ENCODE assay signal across 8 cellular contexts in genomic region chr5:115069087-115069968, GRCh38.
DNase-seq lines count a peak whose midpoint lies in the region; ATAC-seq, FAIRE-seq and TF ChIP-seq lines count a peak whose summit lies in the region.

No MANE protein-coding gene starts in this region.

- no peak overlapping the region for H3K4me3 Mint-ChIP-seq in activated CD4-positive, alpha-beta T cell treated with anti-CD3 and anti-CD28 coated beads, Interleukin-2, amount 10 ng/mL, durations not matched to agents 7 days and 5 days
- H3K4me3 Mint-ChIP-seq in CD14-positive monocyte = no peak overlapping the region

- CTCF ChIA-PET in activated CD4-positive, alpha-beta T cell treated with anti-CD3 and anti-CD28 coated beads, Interleukin-2, amount 10 ng/mL, durations not matched to agents 7 days and 5 days (lab: Charles Lee) = interaction anchor here (0.6 to 1.7 kb wide), 3 partner anchors 194 to 1316 kb away, joined by 3 read pairs; no protein-coding TSS in a partner anchor

- intact Hi-C loops in CD14-positive monocyte (cut with micrococcal nuclease) = no loop called here

- peaks cover 14% of the 10 kb centered on the region for H3K27me3 Mint-ChIP-seq in activated CD4-positive, alpha-beta T cell treated with anti-CD3 and anti-CD28 coated beads, Interleukin-2, amount 10 ng/mL, durations not matched to agents 7 days and 5 days
- H3K27me3 Mint-ChIP-seq in CD14-positive monocyte (ENCODE audit: low read depth in 3 of 3) = peaks cover 9 to 16% (median 14%) of the 10 kb centered on the region in 3 donors

- POLR2A ChIA-PET in activated CD4-positive, alpha-beta T cell treated with anti-CD3 and anti-CD28 coated beads, Interleukin-2, amount 10 ng/mL, durations not matched to agents 7 days and 5 days (lab: Charles Lee) = no interaction called here

- TF ChIP-seq CTCF in CD14-positive monocyte (IDR thresholded peaks at IDR 0.05) = no peak

- no peaks in the 10 kb centered on the region for H3K9me3 Mint-ChIP-seq in activated CD4-positive, alpha-beta T cell treated with anti-CD3 and anti-CD28 coated beads, Interleukin-2, amount 10 ng/mL, durations not matched to agents 7 days and 5 days
- peaks cover 0 to 7% (median 4%) of the 10 kb centered on the region in 7 donors for H3K9me3 Mint-ChIP-seq in CD14-positive monocyte

- in situ Hi-C loops in SK-MEL-5 (cut with HindIII; ENCODE audit: low pct_unique_long_range_greater_than_20kb, low sequenced_read_pairs) = loop anchor here (25.0 kb wide), 1 partner anchor 582 kb away; no protein-coding TSS in a partner anchor

- H3K27ac Mint-ChIP-seq in activated CD4-positive, alpha-beta T cell treated with anti-CD3 and anti-CD28 coated beads, Interleukin-2, amount 10 ng/mL, durations not matched to agents 7 days and 5 days = no peak overlapping the region
- H3K27ac Mint-ChIP-seq in CD14-positive monocyte = peak overlapping the region in 1 of 7 donors; percentile 4

- no peak for FAIRE-seq in HTR-8/SVneo (lab: Jason Lieb, UNC)

- peak; percentile 22 for DNase-seq in activated CD4-positive, alpha-beta T cell treated with anti-CD3 and anti-CD28 coated beads for 48 hours
- DNase-seq in activated CD4-positive, alpha-beta T cell treated with anti-CD3 and anti-CD28 coated beads, Interleukin-2, amount 10 ng/mL, durations not matched to agents 7 days and 5 days = no peak
- DNase-seq in HTR-8/SVneo (ENCODE audit: insufficient read length, low spot score) (peak; percentile 21), SK-MEL-5 (ENCODE audit: low read depth, low spot score) (peak; percentile 83), fibroblast of gingiva (ENCODE audit: low read depth) (peak; percentile 47), occipital lobe (lab: John Stamatoyannopoulos, UW) (peak; percentile 5), CD14-positive monocyte (ENCODE audit: low spot score) (no peak)

- ATAC-seq in GM21423 (IDR thresholded peaks at IDR 0.05; ENCODE audit: unreplicated experiment) = peak; percentile 18

- H3K36me3 Mint-ChIP-seq in activated CD4-positive, alpha-beta T cell treated with anti-CD3 and anti-CD28 coated beads, Interleukin-2, amount 10 ng/mL, durations not matched to agents 7 days and 5 days (ENCODE audit: low read depth) = no peaks in the 10 kb centered on the region
- H3K36me3 Mint-ChIP-seq in CD14-positive monocyte = no peaks in the 10 kb centered on the region

- peaks cover 8% of the 10 kb centered on the region for H3K4me1 Mint-ChIP-seq in activated CD4-positive, alpha-beta T cell treated with anti-CD3 and anti-CD28 coated beads, Interleukin-2, amount 10 ng/mL, durations not matched to agents 7 days and 5 days
- H3K4me1 Mint-ChIP-seq in CD14-positive monocyte = no peaks in the 10 kb centered on the region

Comparison
In these comparisons a context has a peak if more than half of its experiments do, and no peak if none do; other contexts are left out.
1. DNase-seq: peak in activated CD4-positive, alpha-beta T cell treated with anti-CD3 and anti-CD28 coated beads for 48 hours (single experiment), HTR-8/SVneo (single experiment), SK-MEL-5 (single experiment), fibroblast of gingiva (single experiment) and occipital lobe (single experiment); none in activated CD4-positive, alpha-beta T cell treated with anti-CD3 and anti-CD28 coated beads, Interleukin-2, amount 10 ng/mL, durations not matched to agents 7 days and 5 days (single experiment) and CD14-positive monocyte (single experiment).